ENCODE assay signal across 25 cellular contexts in the genomic region with DNA sequence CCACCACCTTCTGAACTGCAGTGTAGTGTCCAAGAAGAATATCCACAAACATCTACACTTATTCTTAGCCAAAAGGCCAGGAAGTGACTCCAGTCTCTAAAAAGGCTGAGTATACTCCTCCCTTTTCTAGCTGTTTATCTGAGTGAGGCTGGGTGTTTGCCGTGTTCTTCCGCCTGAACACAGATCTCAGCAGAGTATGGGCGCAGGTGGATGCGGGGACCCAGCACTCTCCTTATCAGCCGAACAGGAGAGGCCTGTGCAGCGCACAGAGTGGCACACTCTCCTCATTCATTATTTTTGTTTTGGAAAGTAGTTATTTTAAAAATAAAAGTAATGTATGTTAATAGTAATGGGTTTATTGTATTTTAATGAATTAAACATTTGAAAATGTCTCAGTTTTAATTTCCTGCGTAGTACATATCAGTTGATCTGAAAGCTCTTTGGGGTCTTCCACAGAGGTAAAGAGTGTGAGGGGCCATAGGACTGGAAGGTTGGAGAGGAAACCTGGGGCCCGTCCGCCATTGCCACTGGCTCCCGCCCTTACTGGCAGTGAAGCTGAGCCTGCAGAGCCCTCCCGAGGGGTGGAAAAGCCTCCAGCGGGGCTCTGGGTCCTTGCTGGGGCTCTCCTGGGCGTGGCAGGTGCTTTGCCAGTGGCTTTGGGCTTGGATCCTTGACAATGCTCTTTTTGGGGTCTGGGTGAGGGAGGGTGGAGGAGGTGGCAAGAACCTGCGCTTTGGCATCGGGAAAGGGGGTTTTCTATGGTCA. TPM values are rescaled to one million over a fixed set of nuclear protein-coding genes. Genes with fewer than 3 reads are reported as not detected.
DNase-seq lines count a peak whose midpoint lies in the region; ATAC-seq and TF ChIP-seq lines count a peak whose summit lies in the region.
"Had no signal": no experiment of that assay in that cellular context is flagged by ENCODE, and none has a peak within 500 bp of the region (broad histone marks: within the 10 kb centered on the region; RNA-seq: fewer than 3 reads in every experiment).

No MANE protein-coding gene starts in this region.

- no peaks in the 10 kb centered on the region for H3K27me3 Mint-ChIP-seq in activated naive CD4-positive, alpha-beta T cell treated with anti-CD3 and anti-CD28 coated beads, Interleukin-2, amount 50 U/mL, for 24 hours
- H3K27me3 Mint-ChIP-seq in H9 (ENCODE audit: low read depth), result no peaks in the 10 kb centered on the region
- H3K27me3 Mint-ChIP-seq: natural killer cell treated with Interleukin-12 subunit alpha and Interleukin-12 subunit beta and Interleukin-15 and Interleukin-18, amount 100 ng/mL, for 72 hours had no signal

- H3K36me3 ChIP-seq in spleen, result peaks cover 0 to 100% (median 62%) of the 10 kb centered on the region in 6 donors

- H3K27ac Mint-ChIP-seq in activated naive CD4-positive, alpha-beta T cell treated with anti-CD3 and anti-CD28 coated beads, Interleukin-2, amount 50 U/mL, for 24 hours, result peak overlapping the region; percentile 83
- H3K27ac Mint-ChIP-seq in H9, result peak overlapping the region in 2 of 3 experiments; percentile 75 to 90; a peak in 2 of 7 replicates

- H3K18ac ChIP-seq in H9 (ENCODE audit: insufficient read length, low read depth, low read length), result no peak overlapping the region

- H2BK12ac ChIP-seq in H9 (ENCODE audit: insufficient read length, low read depth, low read length), result no peak overlapping the region

- no peaks in the 10 kb centered on the region for H3K9me3 Mint-ChIP-seq in activated naive CD4-positive, alpha-beta T cell treated with anti-CD3 and anti-CD28 coated beads, Interleukin-2, amount 50 U/mL, for 24 hours
- H3K9me3 Mint-ChIP-seq in H9, result no peaks in the 10 kb centered on the region
- H3K9me3 Mint-ChIP-seq: natural killer cell treated with Interleukin-12 subunit alpha and Interleukin-12 subunit beta and Interleukin-15 and Interleukin-18, amount 100 ng/mL, for 72 hours had no signal

- H3K9me3 ChIP-seq in H9 (ENCODE audit: control insufficient read depth, low read depth, low read length) (no peaks in the 10 kb centered on the region), spleen (no peaks in the 10 kb centered on the region)
- H3K9me3 ChIP-seq: esophagus muscularis mucosa, gastroesophageal sphincter, SK-N-SH, transverse colon had no signal

- no peak overlapping the region for H3K56ac ChIP-seq in H9 (ENCODE audit: insufficient read length, low read depth, low read length)

- WGBS in H9 (ENCODE audit: extremely low coverage, insufficient read length, low lambda C conversion rate), result no CpG with 5 or more reads among the region's 15 CpGs
- 94 to 98% (median 96%) methylated on average over 15 of the region's 15 CpGs for WGBS in spleen, 5 donors

- no peak overlapping the region for H4K91ac ChIP-seq in H9 (ENCODE audit: insufficient read length, low read depth, low read length)

- H2BK15ac ChIP-seq in H9 (ENCODE audit: low read depth, low read length), result no peak overlapping the region

- H3K79me1 ChIP-seq in H9 (ENCODE audit: insufficient read depth, low read depth, low read length, poor library complexity, severe bottlenecking), result no peaks in the 10 kb centered on the region

- H3K4me1 Mint-ChIP-seq in activated naive CD4-positive, alpha-beta T cell treated with anti-CD3 and anti-CD28 coated beads, Interleukin-2, amount 50 U/mL, for 24 hours, result peaks cover 23% of the 10 kb centered on the region
- H3K4me1 Mint-ChIP-seq in H9, result no peaks in the 10 kb centered on the region

- H3K27me3 ChIP-seq in H9 (ENCODE audit: insufficient read depth, low read length), result no peaks in the 10 kb centered on the region
- H3K27me3 ChIP-seq in spleen (replicated peaks in 1 of 7), result no peaks in the 10 kb centered on the region
- H3K27me3 ChIP-seq: esophagus muscularis mucosa, gastroesophageal sphincter, transverse colon had no signal

- DNase-seq in activated naive CD4-positive, alpha-beta T cell treated with anti-CD3 and anti-CD28 coated beads, Interleukin-2, amount 50 U/mL, for 16 hours, result no peak
- DNase-seq in H9 (no peak), epidermal melanocyte (ENCODE audit: insufficient read length, low spot score) (peak; percentile 9), spleen (peak; percentile 39), NCI-H748 (lab: John Stamatoyannopoulos, UW; ENCODE audit: unreplicated experiment) (no peak), NCI-H1105 (lab: John Stamatoyannopoulos, UW) (no peak)
- DNase-seq: activated CD4-positive, CD25-positive, alpha-beta regulatory T cell; activated T-cell treated with anti-CD3 and anti-CD28 coated beads, Interleukin-2, amount 50 U/mL, for 1 hour; Calu3; DND-41; effector CD8-positive, alpha-beta T cell; GOT3; midbrain; NCI-H1092 treated with DMSO at 0.1 percent for 48 hours; NCI-H2029 treated with DMSO at 0.1 percent for 48 hours; NCI-H226; NCI-H82; SK-N-SH; T-helper 9 cell; transverse colon had no signal

- no peak overlapping the region for H3K4me3 ChIP-seq in spleen
- H3K4me3 ChIP-seq: esophagus muscularis mucosa, gastroesophageal sphincter, transverse colon had no signal

- no peak overlapping the region for H2AFZ ChIP-seq in H9 (ENCODE audit: low read length)

- no peak overlapping the region for H2AK5ac ChIP-seq in H9 (ENCODE audit: insufficient read length, low read length)

- H2BK120ac ChIP-seq in H9 (ENCODE audit: low read depth, low read length, poor library complexity, severe bottlenecking), result no peak overlapping the region

- no peak overlapping the region for H3K23ac ChIP-seq in H9 (ENCODE audit: insufficient read length, low read depth, low read length)

- no peak overlapping the region for H4K5ac ChIP-seq in H9 (ENCODE audit: insufficient read length, low read depth, low read length)

- H3K9ac ChIP-seq in H9 (ENCODE audit: extremely low read depth, insufficient read length, low read length), result no peak overlapping the region
- H3K9ac ChIP-seq: SK-N-SH had no signal

- H3K4me1 ChIP-seq in H9 (ENCODE audit: insufficient read depth, low read length) (no peaks in the 10 kb centered on the region), spleen (peaks cover 0 to 41% (median 9%) of the 10 kb centered on the region in 6 donors)
- H3K4me1 ChIP-seq: transverse colon had no signal

- TF ChIP-seq CTCF in H9 (conservative IDR thresholded peaks at IDR 0.05) (no peak), spleen (IDR thresholded peaks at IDR 0.05 in 8 of 11, conservative IDR thresholded peaks at IDR 0.05 in 3 of 11) (no peak)

- no peak for TF ChIP-seq POLR2A in spleen (IDR thresholded peaks at IDR 0.05)

- H2BK5ac ChIP-seq in H9 (ENCODE audit: insufficient read length, low read length), result no peak overlapping the region

- H4K8ac ChIP-seq in H9 (replicated peaks; ENCODE audit: insufficient read length, low read depth, low read length), result no peak overlapping the region

- H3K4me2 ChIP-seq in H9 (ENCODE audit: insufficient read depth, insufficient read length, low read length), result no peak overlapping the region
- H3K4me2 ChIP-seq: SK-N-SH had no signal

- H3K23me2 ChIP-seq in H9 (ENCODE audit: insufficient read length, low read depth, low read length, poor library complexity, severe bottlenecking), result no peaks in the 10 kb centered on the region

- peaks cover 4% of the 10 kb centered on the region for H3K36me3 Mint-ChIP-seq in activated naive CD4-positive, alpha-beta T cell treated with anti-CD3 and anti-CD28 coated beads, Interleukin-2, amount 50 U/mL, for 24 hours
- peaks cover 5 to 35% (median 27%) of the 10 kb centered on the region in 3 experiments for H3K36me3 Mint-ChIP-seq in H9 (ENCODE audit: insufficient read depth in 1 of 3, low read depth in 3 of 3)
- H3K36me3 Mint-ChIP-seq: natural killer cell treated with Interleukin-12 subunit alpha and Interleukin-12 subunit beta and Interleukin-15 and Interleukin-18, amount 100 ng/mL, for 72 hours had no signal

- H4K20me1 ChIP-seq in H9 (ENCODE audit: control insufficient read depth, insufficient read depth, insufficient read length), result no peaks in the 10 kb centered on the region

- H3T11ph ChIP-seq in H9 (ENCODE audit: low read length), result no peak overlapping the region

- H3K27ac ChIP-seq in H9 (ENCODE audit: insufficient read length, low read depth, low read length), result no peak overlapping the region
- no peak overlapping the region for H3K27ac ChIP-seq in spleen
- H3K27ac ChIP-seq: esophagus muscularis mucosa, gastroesophageal sphincter, transverse colon had no signal

- intact Hi-C loops in spleen (cut with DNase I; ENCODE audit: low total_unique reads), result no loop called here

- H3K4ac ChIP-seq in H9 (ENCODE audit: low read depth, low read length), result no peak overlapping the region

- no peak overlapping the region for H3K14ac ChIP-seq in H9 (ENCODE audit: insufficient read depth, low read length)

- H2BK20ac ChIP-seq in H9 (ENCODE audit: low read depth, low read length, poor library complexity, severe bottlenecking), result no peak overlapping the region

- ATAC-seq in HG03039 (IDR thresholded peaks at IDR 0.05; ENCODE audit: unreplicated experiment), result no peak
- ATAC-seq: gastroesophageal sphincter; natural killer cell treated with Interleukin-12 subunit alpha and Interleukin-12 subunit beta and Interleukin-15 and Interleukin-18, amount 100 ng/mL, for 72 hours had no signal

- no peak overlapping the region for H3K4me3 Mint-ChIP-seq in activated naive CD4-positive, alpha-beta T cell treated with anti-CD3 and anti-CD28 coated beads, Interleukin-2, amount 50 U/mL, for 24 hours
- no peak overlapping the region for H3K4me3 Mint-ChIP-seq in H9
- H3K4me3 Mint-ChIP-seq: natural killer cell treated with Interleukin-12 subunit alpha and Interleukin-12 subunit beta and Interleukin-15 and Interleukin-18, amount 100 ng/mL, for 72 hours had no signal

- no peaks in the 10 kb centered on the region for H3K79me2 ChIP-seq in H9 (ENCODE audit: insufficient read depth, low read length)

RNA-seq across cellular contexts. Expression of a gene that starts 53.8 kb away (rescaled TPM):
- 32.8 and 34.0 TPM in 2 replicates for total RNA-seq in H9 (2021)
- 10 to 100 TPM; 39.5 to 74.5 (median 56.8) TPM for total RNA-seq in spleen
- 10 to 100 TPM in 1 of 3 donors, 1 to 10 TPM in 2; 6.2 to 15.5 (median 6.2) TPM for polyA plus RNA-seq in spleen

Comparison
In these comparisons a context has a peak if more than half of its experiments do, and no peak if none do; other contexts are left out.
1. DNase-seq: peak in epidermal melanocyte (single experiment) and spleen (single experiment); none in activated naive CD4-positive, alpha-beta T cell treated with anti-CD3 and anti-CD28 coated beads, Interleukin-2, amount 50 U/mL, for 16 hours (single experiment), H9 (single experiment), NCI-H748 (single experiment) and NCI-H1105 (single experiment).